19 cellular contexts compared by ENCODE assay signal in genomic region chr12:123499332-123499731, GRCh38. TPM values are rescaled to one million over a fixed set of nuclear protein-coding genes. Genes with fewer than 3 reads are reported as not detected.
DNase-seq lines count a peak whose midpoint lies in the region; ATAC-seq and TF ChIP-seq lines count a peak whose summit lies in the region.
"Had no signal": no experiment of that assay in that cellular context is flagged by ENCODE, and none has a peak within 500 bp of the region (broad histone marks: within the 10 kb centered on the region; RNA-seq: fewer than 3 reads in every experiment).

No MANE protein-coding gene starts in this region.

- H3K4me1 ChIP-seq in gastrocnemius medialis, result peaks cover 11% of the 10 kb centered on the region in 2 donors
- H3K4me1 ChIP-seq: BLaER1 had no signal

- H3K9me3 ChIP-seq in gastrocnemius medialis, result no peaks in the 10 kb centered on the region
- H3K9me3 ChIP-seq: BLaER1, HAP-1 had no signal

- CTCF ChIA-PET in activated CD4-positive, alpha-beta T cell treated with anti-CD3 and anti-CD28 coated beads for 36 hours (lab: Charles Lee), result no interaction called here

- H3K9me3 Mint-ChIP-seq in activated CD4-positive, alpha-beta T cell treated with anti-CD3 and anti-CD28 coated beads, Interleukin-2, amount 10 ng/mL, durations not matched to agents 24 days and 14 days, result no peaks in the 10 kb centered on the region
- H3K9me3 Mint-ChIP-seq in activated CD4-positive, alpha-beta T cell treated with anti-CD3 and anti-CD28 coated beads for 36 hours (ENCODE audit: low read depth), result no peaks in the 10 kb centered on the region
- H3K9me3 Mint-ChIP-seq in chondrocyte (ENCODE audit: low read depth) (no peaks in the 10 kb centered on the region), nephron progenitor cell (no peaks in the 10 kb centered on the region)
- no peaks in the 10 kb centered on the region for H3K9me3 Mint-ChIP-seq in stimulated activated effector memory CD8-positive, alpha-beta T cell treated with anti-CD3 and anti-CD28 coated beads, Interleukin-12 subunit alpha, Interleukin-12 subunit beta, amount 100 ng/mL, for 72 hours
- H3K9me3 Mint-ChIP-seq: CD4-positive, CD25-positive, alpha-beta regulatory T cell; CD8-positive, alpha-beta T cell; GM23338 had no signal

- in situ Hi-C loops in gastrocnemius medialis (cut with MboI; ENCODE audit: low sequenced_read_pairs in 4 of 4), result no loop called here

- TF ChIP-seq POLR2A in gastrocnemius medialis (IDR thresholded peaks at IDR 0.05), result no peak

- peaks cover 2% of the 10 kb centered on the region for H3K36me3 Mint-ChIP-seq in activated CD4-positive, alpha-beta T cell treated with anti-CD3 and anti-CD28 coated beads, Interleukin-2, amount 10 ng/mL, durations not matched to agents 24 days and 14 days (ENCODE audit: low read depth)
- peaks cover 2% of the 10 kb centered on the region for H3K36me3 Mint-ChIP-seq in activated CD4-positive, alpha-beta T cell treated with anti-CD3 and anti-CD28 coated beads for 36 hours (ENCODE audit: low read depth)
- H3K36me3 Mint-ChIP-seq in chondrocyte (ENCODE audit: low read depth), result peaks cover 29% of the 10 kb centered on the region
- peaks cover 69% of the 10 kb centered on the region for H3K36me3 Mint-ChIP-seq in nephron progenitor cell (ENCODE audit: low read depth)
- peaks cover 6% of the 10 kb centered on the region for H3K36me3 Mint-ChIP-seq in stimulated activated effector memory CD8-positive, alpha-beta T cell treated with anti-CD3 and anti-CD28 coated beads, Interleukin-12 subunit alpha, Interleukin-12 subunit beta, amount 100 ng/mL, for 72 hours

- H3K27me3 ChIP-seq in gastrocnemius medialis, result no peaks in the 10 kb centered on the region
- H3K27me3 ChIP-seq: BLaER1 had no signal

- intact Hi-C loops in activated CD4-positive, alpha-beta T cell treated with anti-CD3 and anti-CD28 coated beads, Interleukin-2, amount 10 ng/mL, durations not matched to agents 24 days and 14 days (cut with micrococcal nuclease), result no loop called here
- intact Hi-C loops in activated CD4-positive, alpha-beta T cell treated with anti-CD3 and anti-CD28 coated beads for 36 hours (cut with DNase I, micrococcal nuclease), result no loop called here
- intact Hi-C loops in gastrocnemius medialis (cut with DNase I; ENCODE audit: low total_unique reads), result no loop called here

- H3K4me3 ChIP-seq in gastrocnemius medialis, result no peak overlapping the region
- H3K4me3 ChIP-seq: BLaER1, GM23338, HAP-1 had no signal

- H3K27ac Mint-ChIP-seq in activated CD4-positive, alpha-beta T cell treated with anti-CD3 and anti-CD28 coated beads, Interleukin-2, amount 10 ng/mL, durations not matched to agents 24 days and 14 days, result peak overlapping the region; percentile 22
- no peak overlapping the region for H3K27ac Mint-ChIP-seq in activated CD4-positive, alpha-beta T cell treated with anti-CD3 and anti-CD28 coated beads for 36 hours
- H3K27ac Mint-ChIP-seq in chondrocyte (ENCODE audit: unreplicated experiment) (peak overlapping the region; percentile 15), nephron progenitor cell (peak overlapping the region; percentile 90)
- H3K27ac Mint-ChIP-seq in stimulated activated effector memory CD8-positive, alpha-beta T cell treated with anti-CD3 and anti-CD28 coated beads, Interleukin-12 subunit alpha, Interleukin-12 subunit beta, amount 100 ng/mL, for 72 hours, result peak overlapping the region; percentile 53
- H3K27ac Mint-ChIP-seq: B cell; CD8-positive, alpha-beta T cell; GM23338 had no signal

- no peak overlapping the region for H3K4me3 Mint-ChIP-seq in activated CD4-positive, alpha-beta T cell treated with anti-CD3 and anti-CD28 coated beads, Interleukin-2, amount 10 ng/mL, durations not matched to agents 24 days and 14 days
- H3K4me3 Mint-ChIP-seq in activated CD4-positive, alpha-beta T cell treated with anti-CD3 and anti-CD28 coated beads for 36 hours, result no peak overlapping the region
- H3K4me3 Mint-ChIP-seq in chondrocyte (ENCODE audit: unreplicated experiment), result no peak overlapping the region
- no peak overlapping the region for H3K4me3 Mint-ChIP-seq in nephron progenitor cell
- no peak overlapping the region for H3K4me3 Mint-ChIP-seq in stimulated activated effector memory CD8-positive, alpha-beta T cell treated with anti-CD3 and anti-CD28 coated beads, Interleukin-12 subunit alpha, Interleukin-12 subunit beta, amount 100 ng/mL, for 72 hours
- H3K4me3 Mint-ChIP-seq: B cell; CD4-positive, CD25-positive, alpha-beta regulatory T cell; CD8-positive, alpha-beta T cell; GM23338 had no signal

- TF ChIP-seq CTCF in chondrocyte (IDR thresholded peaks at IDR 0.05), result no peak
- TF ChIP-seq CTCF in nephron progenitor cell (IDR thresholded peaks at IDR 0.05), result no peak
- no peak for TF ChIP-seq CTCF in gastrocnemius medialis (IDR thresholded peaks at IDR 0.05 in 4 of 5, conservative IDR thresholded peaks at IDR 0.05 in 1 of 5)

- no peak for ATAC-seq in activated CD4-positive, alpha-beta T cell treated with anti-CD3 and anti-CD28 coated beads for 36 hours
- no peak for ATAC-seq in stimulated activated effector memory CD8-positive, alpha-beta T cell treated with anti-CD3 and anti-CD28 coated beads, Interleukin-12 subunit alpha, Interleukin-12 subunit beta, amount 100 ng/mL, for 72 hours
- no peak for ATAC-seq in gastrocnemius medialis
- ATAC-seq: CD8-positive, alpha-beta T cell; GM23338 had no signal

- POLR2A ChIA-PET in activated CD4-positive, alpha-beta T cell treated with anti-CD3 and anti-CD28 coated beads for 36 hours (lab: Charles Lee), result no interaction called here

- no peaks in the 10 kb centered on the region for H3K27me3 Mint-ChIP-seq in activated CD4-positive, alpha-beta T cell treated with anti-CD3 and anti-CD28 coated beads, Interleukin-2, amount 10 ng/mL, durations not matched to agents 24 days and 14 days
- no peaks in the 10 kb centered on the region for H3K27me3 Mint-ChIP-seq in activated CD4-positive, alpha-beta T cell treated with anti-CD3 and anti-CD28 coated beads for 36 hours
- H3K27me3 Mint-ChIP-seq in chondrocyte (ENCODE audit: low read depth) (no peaks in the 10 kb centered on the region), nephron progenitor cell (ENCODE audit: low read depth, poor library complexity) (no peaks in the 10 kb centered on the region)
- H3K27me3 Mint-ChIP-seq: B cell; CD4-positive, CD25-positive, alpha-beta regulatory T cell had no signal

- H3K36me3 ChIP-seq in gastrocnemius medialis, result peaks cover 0 to 31% of the 10 kb centered on the region in 2 donors

- no peaks in the 10 kb centered on the region for H3K4me1 Mint-ChIP-seq in activated CD4-positive, alpha-beta T cell treated with anti-CD3 and anti-CD28 coated beads, Interleukin-2, amount 10 ng/mL, durations not matched to agents 24 days and 14 days
- no peaks in the 10 kb centered on the region for H3K4me1 Mint-ChIP-seq in activated CD4-positive, alpha-beta T cell treated with anti-CD3 and anti-CD28 coated beads for 36 hours
- H3K4me1 Mint-ChIP-seq in chondrocyte (ENCODE audit: low read depth) (no peaks in the 10 kb centered on the region), nephron progenitor cell (peaks cover 14% of the 10 kb centered on the region)
- no peaks in the 10 kb centered on the region for H3K4me1 Mint-ChIP-seq in stimulated activated effector memory CD8-positive, alpha-beta T cell treated with anti-CD3 and anti-CD28 coated beads, Interleukin-12 subunit alpha, Interleukin-12 subunit beta, amount 100 ng/mL, for 72 hours
- H3K4me1 Mint-ChIP-seq: B cell, GM23338 had no signal

- H3K27ac ChIP-seq in gastrocnemius medialis, result no peak overlapping the region
- H3K27ac ChIP-seq: 22Rv1, BLaER1, C4-2B had no signal

- no peak for DNase-seq in activated CD4-positive, alpha-beta T cell treated with anti-CD3 and anti-CD28 coated beads, Interleukin-2, amount 10 ng/mL, durations not matched to agents 24 days and 14 days
- DNase-seq in activated CD4-positive, alpha-beta T cell treated with anti-CD3 and anti-CD28 coated beads for 36 hours, result no peak
- DNase-seq in chondrocyte (ENCODE audit: low spot score) (no peak), nephron progenitor cell (no peak), amniotic stem cell (lab: John Stamatoyannopoulos, UW) (no peak), gastrocnemius medialis (no peak), hypothalamus (lab: John Stamatoyannopoulos, UW) (no peak)
- no peak for DNase-seq in stimulated activated effector memory CD8-positive, alpha-beta T cell treated with anti-CD3 and anti-CD28 coated beads, Interleukin-12 subunit alpha, Interleukin-12 subunit beta, amount 100 ng/mL, for 72 hours (ENCODE audit: low spot score in 2 of 2)
- DNase-seq: CD4-positive, CD25-positive, alpha-beta regulatory T cell; CD8-positive, alpha-beta T cell; DMS53; DMS79 treated with DMSO at 0.1 percent for 48 hours; GF-D8 had no signal

RNA-seq across cellular contexts. Expression of gene RILPL1, which starts 34.2 kb away (rescaled TPM):
- 4.1 and 4.6 TPM in 2 replicates for total RNA-seq in activated CD4-positive, alpha-beta T cell treated with anti-CD3 and anti-CD28 coated beads, Interleukin-2, amount 10 ng/mL, durations not matched to agents 24 days and 14 days
- 1 to 10 TPM; 4.7 to 5.3 TPM for total RNA-seq in activated CD4-positive, alpha-beta T cell treated with anti-CD3 and anti-CD28 coated beads for 36 hours
- total RNA-seq in chondrocyte, result 34.6 to 41.6 TPM (median 39.5 TPM) in 3 replicates
- total RNA-seq in gastrocnemius medialis, result 10 to 100 TPM; 33.4 to 65.3 (median 40.6) TPM

RNA-seq across cellular contexts. Expression of gene SNRNP35, which starts 41.4 kb away (rescaled TPM):
- 30.6 and 33.4 TPM in 2 replicates for total RNA-seq in activated CD4-positive, alpha-beta T cell treated with anti-CD3 and anti-CD28 coated beads, Interleukin-2, amount 10 ng/mL, durations not matched to agents 24 days and 14 days
- total RNA-seq in activated CD4-positive, alpha-beta T cell treated with anti-CD3 and anti-CD28 coated beads for 36 hours, result 10 to 100 TPM; 24.1 to 24.8 TPM
- 8.2 to 19.3 TPM (median 9.2 TPM) in 3 replicates for total RNA-seq in chondrocyte
- 10 to 100 TPM; 22.6 to 40.4 (median 23.5) TPM for total RNA-seq in gastrocnemius medialis
